ENCODE assay signal across 3 cellular contexts in genomic region chr7:1325646-1326510, GRCh38.
TF ChIP-seq lines count a peak whose summit lies in the region.

No MANE protein-coding gene starts in this region.

TF ChIP-seq in SK-N-SH, 30 proteins besides CTCF, POLR2A, EP300 and RAD21 (continued from another document):
- TF ChIP-seq NFIC (IDR thresholded peaks at IDR 0.05; ENCODE audit: borderline replicate concordance), result no peak
- TF ChIP-seq TAF1 (IDR thresholded peaks at IDR 0.05; ENCODE audit: borderline replicate concordance, low read depth, low read length), result no peak
- TF ChIP-seq JUND (IDR thresholded peaks at IDR 0.05), result no peak
- no peak for TF ChIP-seq USF1 (IDR thresholded peaks at IDR 0.05; ENCODE audit: borderline replicate concordance, low read depth)
- TF ChIP-seq ZBTB33 (IDR thresholded peaks at IDR 0.05; ENCODE audit: borderline replicate concordance, low read depth), result no peak
- TF ChIP-seq EZH2phosphoT487 (IDR thresholded peaks at IDR 0.05; ENCODE audit: borderline replicate concordance, low read depth), result no peak
- no peak for TF ChIP-seq RCOR1 (IDR thresholded peaks at IDR 0.05; ENCODE audit: low read length)
- TF ChIP-seq FOSL2 (IDR thresholded peaks at IDR 0.05; ENCODE audit: borderline replicate concordance, low read depth), result no peak
- no peak for TF ChIP-seq MXI1 (IDR thresholded peaks at IDR 0.05; ENCODE audit: low read depth, low read length)
- TF ChIP-seq CHD2 (IDR thresholded peaks at IDR 0.05; ENCODE audit: low read length, partially characterized antibody), result no peak
- TF ChIP-seq POLR2AphosphoS5 (IDR thresholded peaks at IDR 0.05; ENCODE audit: low read depth, low read length), result no peak
- TF ChIP-seq SMC3 (IDR thresholded peaks at IDR 0.05; ENCODE audit: low read depth, low read length), result no peak
- no peak for TF ChIP-seq RXRA (IDR thresholded peaks at IDR 0.05; ENCODE audit: borderline replicate concordance, low read depth)
- TF ChIP-seq IRF3 (IDR thresholded peaks at IDR 0.05; ENCODE audit: low read depth, low read length), result no peak
- TF ChIP-seq MAX (IDR thresholded peaks at IDR 0.05; ENCODE audit: low read depth), result no peak
- TF ChIP-seq GABPA (IDR thresholded peaks at IDR 0.05; ENCODE audit: low read depth), result no peak
- TF ChIP-seq USF2 (IDR thresholded peaks at IDR 0.05; ENCODE audit: borderline replicate concordance, low read depth, low read length), result no peak

TF ChIP-seq in SK-N-SH treated with all-trans-retinoic acid at 6 μM for 48 hours, 23 proteins besides CTCF, POLR2A, EP300 and RAD21:
- TF ChIP-seq TSHZ2 (CRISPR knock-in tag; IDR thresholded peaks at IDR 0.05), result no peak
- TF ChIP-seq GLIS3 (CRISPR knock-in tag; IDR thresholded peaks at IDR 0.05), result no peak
- no peak for TF ChIP-seq RARB (CRISPR knock-in tag; IDR thresholded peaks at IDR 0.05)
- no peak for TF ChIP-seq CSRNP3 (CRISPR knock-in tag; IDR thresholded peaks at IDR 0.05)
- no peak for TF ChIP-seq PPARA (CRISPR knock-in tag; IDR thresholded peaks at IDR 0.05; ENCODE audit: borderline replicate concordance)
- TF ChIP-seq PATZ1 (CRISPR knock-in tag; IDR thresholded peaks at IDR 0.05; ENCODE audit: borderline replicate concordance), result no peak
- no peak for TF ChIP-seq CREB5 (CRISPR knock-in tag; IDR thresholded peaks at IDR 0.05; ENCODE audit: low read depth)
- TF ChIP-seq ZFP3 (CRISPR knock-in tag; IDR thresholded peaks at IDR 0.05), result no peak
- no peak for TF ChIP-seq CSDC2 (CRISPR knock-in tag; IDR thresholded peaks at IDR 0.05)
- no peak for TF ChIP-seq ARNTL (CRISPR knock-in tag; IDR thresholded peaks at IDR 0.05; ENCODE audit: borderline replicate concordance, low read depth)

TF ChIP-seq in H1, 55 proteins besides CTCF, POLR2A, EP300 and RAD21 (continued from another document):
- TF ChIP-seq JUN (IDR thresholded peaks at IDR 0.05; ENCODE audit: low read depth, low read length) (no peak), CHD2 (IDR thresholded peaks at IDR 0.05; ENCODE audit: low read length) (no peak), RFX5 (IDR thresholded peaks at IDR 0.05; ENCODE audit: borderline replicate concordance, low read depth, low read length) (no peak), CHD1 (IDR thresholded peaks at IDR 0.05; ENCODE audit: low read depth, low read length) (no peak), KDM5A (IDR thresholded peaks at IDR 0.05; ENCODE audit: low read length) (no peak), CHD7 (IDR thresholded peaks at IDR 0.05; ENCODE audit: insufficient replicate concordance, low read length) (no peak), KDM1A (IDR thresholded peaks at IDR 0.05; ENCODE audit: borderline replicate concordance, low read length) (no peak), BRCA1 (IDR thresholded peaks at IDR 0.05; ENCODE audit: low read depth, low read length) (no peak), GTF2F1 (IDR thresholded peaks at IDR 0.05; ENCODE audit: borderline replicate concordance, low read depth, low read length) (no peak), GABPA (IDR thresholded peaks at IDR 0.05; ENCODE audit: borderline replicate concordance, insufficient read depth, low read length) (no peak), KDM4A (IDR thresholded peaks at IDR 0.05; ENCODE audit: low read depth, low read length, severe bottlenecking) (no peak), ATF3 (IDR thresholded peaks at IDR 0.05; ENCODE audit: insufficient read depth, low read depth, low read length) (no peak), HDAC6 (IDR thresholded peaks at IDR 0.05; ENCODE audit: low read depth, low read length) (no peak), SAP30 (IDR thresholded peaks at IDR 0.05; ENCODE audit: insufficient read depth, insufficient replicate concordance, low read length) (no peak), JUND (IDR thresholded peaks at IDR 0.05; ENCODE audit: low read length) (no peak)
